33 cellular contexts compared by ENCODE assay signal in genomic region chr14:74223016-74223415, GRCh38. TPM values are rescaled to one million over a fixed set of nuclear protein-coding genes. Genes with fewer than 3 reads are reported as not detected.
"Had no signal": no experiment of that assay in that cellular context is flagged by ENCODE, and none has a peak within 500 bp of the region (broad histone marks: within the 10 kb centered on the region; RNA-seq: fewer than 3 reads in every experiment).

No MANE protein-coding gene starts in this region.

- H3K27ac Mint-ChIP-seq: memory B cell; naive thymus-derived CD4-positive, alpha-beta T cell; natural killer cell treated with Interleukin-12 subunit alpha and Interleukin-12 subunit beta and Interleukin-15 and Interleukin-18, amount 100 ng/mL, for 72 hours; stimulated activated effector memory CD8-positive, alpha-beta T cell treated with anti-CD3 and anti-CD28 coated beads, Interleukin-12 subunit alpha, Interleukin-12 subunit beta, amount 100 ng/mL, for 72 hours; stimulated activated naive CD8-positive, alpha-beta T cell treated with anti-CD3 and anti-CD28 coated beads, Interleukin-15, Interleukin-2, amounts not matched to agents 100 ng/mL and 50 ng/mL, for 24 hours had no signal

- H3K36me3 Mint-ChIP-seq: memory B cell; naive thymus-derived CD4-positive, alpha-beta T cell; natural killer cell treated with Interleukin-12 subunit alpha and Interleukin-12 subunit beta and Interleukin-15 and Interleukin-18, amount 100 ng/mL, for 72 hours; stimulated activated effector memory CD8-positive, alpha-beta T cell treated with anti-CD3 and anti-CD28 coated beads, Interleukin-12 subunit alpha, Interleukin-12 subunit beta, amount 100 ng/mL, for 72 hours had no signal

- H3K9me3 ChIP-seq: left ventricle myocardium inferior, mucosa of descending colon, pancreas, prostate gland, spleen, suprapubic skin, thoracic aorta, tibial artery, uterus had no signal

- H3K4me3 Mint-ChIP-seq: memory B cell; naive thymus-derived CD4-positive, alpha-beta T cell; natural killer cell treated with Interleukin-12 subunit alpha and Interleukin-12 subunit beta and Interleukin-15 and Interleukin-18, amount 100 ng/mL, for 72 hours; stimulated activated effector memory CD8-positive, alpha-beta T cell treated with anti-CD3 and anti-CD28 coated beads, Interleukin-12 subunit alpha, Interleukin-12 subunit beta, amount 100 ng/mL, for 72 hours; stimulated activated naive CD8-positive, alpha-beta T cell treated with anti-CD3 and anti-CD28 coated beads, Interleukin-15, Interleukin-2, amounts not matched to agents 100 ng/mL and 50 ng/mL, for 24 hours had no signal

- H3K4me2 ChIP-seq: hepatocyte had no signal

- DNase-seq: islet precursor cell; left ventricle myocardium inferior; midbrain; mucosa of descending colon; naive thymus-derived CD4-positive, alpha-beta T cell; pancreas; retina; right cardiac atrium; small intestine; spleen; stimulated activated CD4-positive, alpha-beta T cell treated with anti-CD3 and anti-CD28 coated beads, Interleukin-4, amount 100 ng/mL, for 24 hours; stimulated activated naive CD4-positive, alpha-beta T cell; trophoblast cell; uterus had no signal

- H3K36me3 ChIP-seq: left ventricle myocardium inferior, pancreas, prostate gland, spleen, suprapubic skin, thoracic aorta, tibial artery, uterus had no signal

- H2AFZ ChIP-seq: hepatocyte had no signal

- H3K79me2 ChIP-seq: hepatocyte had no signal

- H3K9me3 Mint-ChIP-seq: memory B cell; naive thymus-derived CD4-positive, alpha-beta T cell; natural killer cell treated with Interleukin-12 subunit alpha and Interleukin-12 subunit beta and Interleukin-15 and Interleukin-18, amount 100 ng/mL, for 72 hours; stimulated activated effector memory CD8-positive, alpha-beta T cell treated with anti-CD3 and anti-CD28 coated beads, Interleukin-12 subunit alpha, Interleukin-12 subunit beta, amount 100 ng/mL, for 72 hours; stimulated activated naive CD8-positive, alpha-beta T cell treated with anti-CD3 and anti-CD28 coated beads, Interleukin-15, Interleukin-2, amounts not matched to agents 100 ng/mL and 50 ng/mL, for 24 hours had no signal

- H3K4me1 ChIP-seq: pancreas, prostate gland, suprapubic skin, uterus had no signal

- H3K4me1 Mint-ChIP-seq: memory B cell; stimulated activated effector memory CD8-positive, alpha-beta T cell treated with anti-CD3 and anti-CD28 coated beads, Interleukin-12 subunit alpha, Interleukin-12 subunit beta, amount 100 ng/mL, for 72 hours had no signal

- H3K27ac ChIP-seq: hepatocyte, left ventricle myocardium inferior, pancreas, prostate gland, spleen, suprapubic skin, thoracic aorta, tibial artery, uterus had no signal

- ATAC-seq: mucosa of descending colon; naive thymus-derived CD4-positive, alpha-beta T cell; natural killer cell treated with Interleukin-12 subunit alpha and Interleukin-12 subunit beta and Interleukin-15 and Interleukin-18, amount 100 ng/mL, for 72 hours; pancreas; right cardiac atrium; sciatic nerve; stimulated activated effector memory CD8-positive, alpha-beta T cell treated with anti-CD3 and anti-CD28 coated beads, Interleukin-12 subunit alpha, Interleukin-12 subunit beta, amount 100 ng/mL, for 72 hours had no signal

- H3K27me3 ChIP-seq: pancreas, uterus had no signal

- H3K4me3 ChIP-seq: hepatocyte, left ventricle myocardium inferior, mucosa of descending colon, pancreas, prostate gland, spleen, suprapubic skin, thoracic aorta, tibial artery, uterus had no signal

RNA-seq across cellular contexts. Expression of gene VSX2, which starts 16.2 kb away (rescaled TPM):
- total RNA-seq: hepatocyte; kidney epithelial cell; left ventricle myocardium inferior; lower leg skin; lung microvascular endothelial cell; mesenteric fat pad; mucosa of descending colon; myocyte; naive thymus-derived CD4-positive, alpha-beta T cell; natural killer cell treated with Interleukin-12 subunit alpha and Interleukin-12 subunit beta and Interleukin-15 and Interleukin-18, amount 100 ng/mL, for 72 hours; omental fat pad; pancreas; prostate gland; right cardiac atrium; sciatic nerve; spleen; subcutaneous adipose tissue; suprapubic skin; thoracic aorta; ureter; uterus had no signal
- polyA plus RNA-seq: hepatocyte; naive thymus-derived CD4-positive, alpha-beta T cell; neural cell; pancreas; right cardiac atrium; small intestine; spleen had no signal
